ENCODE assay signal across 8 cellular contexts in the genomic region with DNA sequence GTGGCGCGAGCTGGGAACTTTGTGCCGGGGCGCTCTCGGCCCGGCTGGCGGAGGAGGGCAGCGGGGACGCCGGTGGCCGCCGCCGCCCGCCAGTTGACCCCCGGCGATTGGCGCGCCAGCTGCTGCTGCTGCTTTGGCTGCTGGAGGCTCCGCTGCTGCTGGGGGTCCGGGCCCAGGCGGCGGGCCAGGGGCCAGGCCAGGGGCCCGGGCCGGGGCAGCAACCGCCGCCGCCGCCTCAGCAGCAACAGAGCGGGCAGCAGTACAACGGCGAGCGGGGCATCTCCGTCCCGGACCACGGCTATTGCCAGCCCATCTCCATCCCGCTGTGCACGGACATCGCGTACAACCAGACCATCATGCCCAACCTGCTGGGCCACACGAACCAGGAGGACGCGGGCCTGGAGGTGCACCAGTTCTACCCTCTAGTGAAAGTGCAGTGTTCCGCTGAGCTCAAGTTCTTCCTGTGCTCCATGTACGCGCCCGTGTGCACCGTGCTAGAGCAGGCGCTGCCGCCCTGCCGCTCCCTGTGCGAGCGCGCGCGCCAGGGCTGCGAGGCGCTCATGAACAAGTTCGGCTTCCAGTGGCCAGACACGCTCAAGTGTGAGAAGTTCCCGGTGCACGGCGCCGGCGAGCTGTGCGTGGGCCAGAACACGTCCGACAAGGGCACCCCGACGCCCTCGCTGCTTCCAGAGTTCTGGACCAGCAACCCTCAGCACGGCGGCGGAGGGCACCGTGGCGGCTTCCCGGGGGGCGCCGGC. TPM values are rescaled to one million over a fixed set of nuclear protein-coding genes. Genes with fewer than 3 reads are reported as not detected.
DNase-seq lines count a peak whose midpoint lies in the region; ATAC-seq and TF ChIP-seq lines count a peak whose summit lies in the region.

No MANE protein-coding gene starts in this region.

- H3K79me2 ChIP-seq in DND-41 (ENCODE audit: insufficient read depth, low read length), result no peaks in the 10 kb centered on the region

- intact Hi-C loops in breast epithelium (cut with DNase I; ENCODE audit: low total_unique reads), result no loop called here

- H4K20me1 ChIP-seq in DND-41 (ENCODE audit: insufficient read depth, low read length), result peaks cover 13% of the 10 kb centered on the region

- no peaks in the 10 kb centered on the region; the same call in 1 of the 2 replicates for H3K36me3 ChIP-seq in DND-41 (ENCODE audit: insufficient read depth, low read length)
- H3K36me3 ChIP-seq in breast epithelium, result no peaks in the 10 kb centered on the region
- H3K36me3 ChIP-seq in skeletal muscle satellite cell (ENCODE audit: insufficient read depth, low read length), result no peaks in the 10 kb centered on the region

- TF ChIP-seq POLR2A in breast epithelium (IDR thresholded peaks at IDR 0.05), result no peak

- no peaks in the 10 kb centered on the region for H3K9me3 ChIP-seq in DND-41 (ENCODE audit: insufficient read depth, low read length, severe bottlenecking)
- H3K9me3 ChIP-seq in breast epithelium, result no peaks in the 10 kb centered on the region
- no peaks in the 10 kb centered on the region for H3K9me3 ChIP-seq in skeletal muscle satellite cell (replicated peaks; ENCODE audit: low read length)

- H3K27ac ChIP-seq in DND-41 (ENCODE audit: low read length) (peak overlapping the region; percentile 38; the same call in 1 of the 2 replicates), breast epithelium (peak overlapping the region; percentile 95 to 96)

- H3K4me3 ChIP-seq in DND-41 (ENCODE audit: low read depth in 1 of 2, low read length in 2 of 2), result peak overlapping the region; percentile 56 to 57
- peak overlapping the region; percentile 86 to 94 (median 92) for H3K4me3 ChIP-seq in breast epithelium
- H3K4me3 ChIP-seq in skeletal muscle satellite cell (ENCODE audit: low read length), result peak overlapping the region; percentile 87

- H3K27me3 ChIP-seq in DND-41 (ENCODE audit: insufficient read depth, low read length, poor library complexity) (peaks cover 40% of the 10 kb centered on the region), breast epithelium (no peaks in the 10 kb centered on the region), skeletal muscle satellite cell (ENCODE audit: control insufficient read depth, insufficient read depth, low read length) (no peaks in the 10 kb centered on the region)

- ATAC-seq in DND-41 (ENCODE audit: insufficient read depth, low read depth) (peak; percentile 2; the same call in 2 of the 3 replicates), HG03520 (IDR thresholded peaks at IDR 0.05; ENCODE audit: unreplicated experiment) (peak; percentile 33)

- H2AFZ ChIP-seq in DND-41 (ENCODE audit: low read depth, low read length), result peak overlapping the region; percentile 60

- no peak for TF ChIP-seq CTCF in DND-41 (IDR thresholded peaks at IDR 0.05; ENCODE audit: borderline replicate concordance, extremely low read depth, low read length, poor library complexity, severe bottlenecking)
- no peak for TF ChIP-seq CTCF in GM20000 (IDR thresholded peaks at IDR 0.05; ENCODE audit: extremely low read depth, missing control alignments)
- no peak for TF ChIP-seq CTCF in breast epithelium (IDR thresholded peaks at IDR 0.05)

- peaks cover 42% of the 10 kb centered on the region for H3K4me1 ChIP-seq in DND-41 (ENCODE audit: insufficient read depth, low read length)
- H3K4me1 ChIP-seq in breast epithelium, result no peaks in the 10 kb centered on the region
- H3K4me1 ChIP-seq in skeletal muscle satellite cell (ENCODE audit: control insufficient read depth, insufficient read depth, low read length), result peaks cover 23% of the 10 kb centered on the region

- H3K4me2 ChIP-seq in DND-41 (ENCODE audit: insufficient read depth, low read length) (peak overlapping the region; percentile 73), skeletal muscle satellite cell (ENCODE audit: low read length) (peak overlapping the region; percentile 94)

- H3K9ac ChIP-seq in DND-41 (ENCODE audit: low read depth, low read length) (peak overlapping the region; percentile 70), skeletal muscle satellite cell (ENCODE audit: low read depth, low read length) (peak overlapping the region; percentile 84)

- DNase-seq in DND-41 (peak; percentile 15), GM20000 (ENCODE audit: low spot score) (peak; percentile 63), NOMO-1 (lab: John Stamatoyannopoulos, UW; ENCODE audit: unreplicated experiment in 2 of 2) (peak; percentile 84 to 89), breast epithelium (ENCODE audit: low spot score in 2 of 2) (peak; percentile 37 to 59), inferior parietal cortex (ENCODE audit: extremely low spot score) (peak; percentile 17), UCSD-AML1 (lab: John Stamatoyannopoulos, UW; ENCODE audit: unreplicated experiment) (no peak)

RNA-seq across cellular contexts. Expression of gene FZD1, which starts 0.9 kb away (rescaled TPM):
- total RNA-seq in breast epithelium, result 10 to 100 TPM; 11.0 to 36.1 (median 20.0) TPM
- total RNA-seq in skeletal muscle satellite cell (2012; rRNA removed), result 8.9 and 15.9 TPM in 2 replicates
